ENCODE assay signal across 22 cellular contexts in genomic region chr12:51838036-51838435, GRCh38. TPM values are rescaled to one million over a fixed set of nuclear protein-coding genes. Genes with fewer than 3 reads are reported as not detected.
DNase-seq lines count a peak whose midpoint lies in the region; ATAC-seq, FAIRE-seq and TF ChIP-seq lines count a peak whose summit lies in the region.
"Had no signal": no experiment of that assay in that cellular context is flagged by ENCODE, and none has a peak within 500 bp of the region (broad histone marks: within the 10 kb centered on the region; RNA-seq: fewer than 3 reads in every experiment).

No MANE protein-coding gene starts in this region.

- H2AFZ ChIP-seq in GM23338 (no peak overlapping the region), astrocyte (ENCODE audit: low read depth, low read length) (no peak overlapping the region), osteoblast (ENCODE audit: low read length) (no peak overlapping the region)
- H2AFZ ChIP-seq: GM23248 had no signal

- no peak overlapping the region for H3K4me2 ChIP-seq in GM23338
- no peak overlapping the region for H3K4me2 ChIP-seq in astrocyte (ENCODE audit: low read length)
- H3K4me2 ChIP-seq in osteoblast (ENCODE audit: insufficient read depth, low read length): no peak overlapping the region
- H3K4me2 ChIP-seq: BLaER1 had no signal

- H3K9me3 Mint-ChIP-seq in GM23338 (no peaks in the 10 kb centered on the region), astrocyte (ENCODE audit: unreplicated experiment) (no peaks in the 10 kb centered on the region)
- H3K9me3 Mint-ChIP-seq: CD8-positive, alpha-beta T cell had no signal

- ATAC-seq in GM23338 (peak; percentile 13; the same call in 2 of the 3 replicates), GM18858 (IDR thresholded peaks at IDR 0.05; ENCODE audit: unreplicated experiment) (no peak), GM19455 (IDR thresholded peaks at IDR 0.05; ENCODE audit: unreplicated experiment) (no peak)
- ATAC-seq: CD8-positive, alpha-beta T cell; SK-N-SH treated with all-trans-retinoic acid at 6 μM for 48 hours had no signal

- H3K4me1 Mint-ChIP-seq in GM23338 (peaks cover 63% of the 10 kb centered on the region), astrocyte (ENCODE audit: low read depth, unreplicated experiment) (peaks cover 14% of the 10 kb centered on the region)

- H3K4me3 ChIP-seq in GM23338 (no peak overlapping the region), astrocyte (ENCODE audit: insufficient read depth, low read depth, low read length) (no peak overlapping the region), osteoblast (ENCODE audit: insufficient read depth, low read length) (no peak overlapping the region)
- H3K4me3 ChIP-seq: BLaER1, GM23248 had no signal

- no peaks in the 10 kb centered on the region for H3K27me3 ChIP-seq in GM23338 (ENCODE audit: insufficient read depth)
- peaks cover 32% of the 10 kb centered on the region for H3K27me3 ChIP-seq in astrocyte (ENCODE audit: insufficient read depth, low read length)
- peaks cover 69% of the 10 kb centered on the region for H3K27me3 ChIP-seq in osteoblast (ENCODE audit: insufficient read depth, low read length)
- H3K27me3 ChIP-seq: BLaER1 had no signal

- H3K27ac ChIP-seq in GM23338 (ENCODE audit: low read depth) (no peak overlapping the region), astrocyte (ENCODE audit: low read depth, low read length) (no peak overlapping the region), osteoblast (ENCODE audit: low read depth, low read length) (no peak overlapping the region)
- H3K27ac ChIP-seq: BLaER1, GM23248, RWPE1 had no signal

- H4K20me1 ChIP-seq in GM23338 (replicated peaks; ENCODE audit: insufficient read depth): no peaks in the 10 kb centered on the region; the same call in 1 of the 2 replicates
- H4K20me1 ChIP-seq in astrocyte (ENCODE audit: insufficient read depth, low read length): peaks cover 10% of the 10 kb centered on the region
- H4K20me1 ChIP-seq in osteoblast (ENCODE audit: insufficient read depth, low read length): peaks cover 2% of the 10 kb centered on the region
- H4K20me1 ChIP-seq: BLaER1 had no signal

- FAIRE-seq in astrocyte (lab: Jason Lieb, UNC): no peak
- FAIRE-seq: D721Med had no signal

- H3K4me3 Mint-ChIP-seq in GM23338: no peak overlapping the region
- H3K4me3 Mint-ChIP-seq in astrocyte (ENCODE audit: unreplicated experiment): no peak overlapping the region
- H3K4me3 Mint-ChIP-seq: CD8-positive, alpha-beta T cell had no signal

- TF ChIP-seq CTCF in GM23338 (conservative IDR thresholded peaks at IDR 0.05; ENCODE audit: low read depth in 2 of 2) (no peak), astrocyte (IDR thresholded peaks at IDR 0.05; ENCODE audit: insufficient read depth, low read depth, low read length) (no peak), osteoblast (IDR thresholded peaks at IDR 0.05; ENCODE audit: extremely low read depth, low read depth, low read length) (no peak)

- no peaks in the 10 kb centered on the region for H3K79me2 ChIP-seq in GM23338 (replicated peaks; ENCODE audit: insufficient read depth)
- no peaks in the 10 kb centered on the region for H3K79me2 ChIP-seq in astrocyte (ENCODE audit: insufficient read depth, low read length)
- H3K79me2 ChIP-seq in osteoblast (ENCODE audit: insufficient read depth, low read length): no peaks in the 10 kb centered on the region

- H3K36me3 ChIP-seq in GM23338 (ENCODE audit: insufficient read depth) (no peaks in the 10 kb centered on the region), astrocyte (ENCODE audit: insufficient read depth, low read length) (no peaks in the 10 kb centered on the region), osteoblast (ENCODE audit: insufficient read depth, low read length) (no peaks in the 10 kb centered on the region)
- H3K36me3 ChIP-seq: BLaER1 had no signal

- H3K36me3 Mint-ChIP-seq in GM23338 (ENCODE audit: low read depth): peaks cover 4% of the 10 kb centered on the region; the same call in 1 of the 3 replicates
- H3K36me3 Mint-ChIP-seq in astrocyte (ENCODE audit: low read depth, unreplicated experiment): no peaks in the 10 kb centered on the region
- H3K36me3 Mint-ChIP-seq: CD8-positive, alpha-beta T cell had no signal

- no peak overlapping the region for H3K9ac ChIP-seq in astrocyte (ENCODE audit: low read length)
- H3K9ac ChIP-seq: BLaER1, GM23248 had no signal

- DNase-seq in GM23338 (ENCODE audit: low spot score) (no peak), astrocyte (ENCODE audit: low read depth) (no peak), islet precursor cell (peak; percentile 69), osteoblast (ENCODE audit: insufficient read length, low spot score, missing footprints) (peak; percentile 54), NCI-H2029 treated with DMSO at 0.1 percent for 48 hours (lab: John Stamatoyannopoulos, UW) (no peak)
- DNase-seq: CD8-positive, alpha-beta T cell; DND-41; GM23248; KBM-7; NCI-H187; NCI-H226; NCI-H524; NCI-H82; SIG-M5 had no signal

- no peak overlapping the region; the same call in 1 of the 2 replicates for H3K27ac Mint-ChIP-seq in GM23338
- H3K27ac Mint-ChIP-seq in astrocyte (ENCODE audit: unreplicated experiment): peak overlapping the region; percentile 53
- H3K27ac Mint-ChIP-seq: CD8-positive, alpha-beta T cell had no signal

- 0 out of 2 replicates have a peak, but pooled peaks cover 3% of the 10 kb centered on the region for H3F3A ChIP-seq in GM23338 (replicated peaks; ENCODE audit: low read depth)

- no peaks in the 10 kb centered on the region for H3K9me3 ChIP-seq in astrocyte (ENCODE audit: insufficient read depth, low read depth, low read length)
- no peaks in the 10 kb centered on the region for H3K9me3 ChIP-seq in osteoblast (ENCODE audit: low read depth, low read length)
- H3K9me3 ChIP-seq: BLaER1 had no signal

- H3K27me3 Mint-ChIP-seq in GM23338 (ENCODE audit: insufficient read depth, low read depth, poor library complexity) (peaks cover 15% of the 10 kb centered on the region), astrocyte (ENCODE audit: low read depth, unreplicated experiment) (peaks cover 19% of the 10 kb centered on the region)

- peaks cover 39% of the 10 kb centered on the region for H3K4me1 ChIP-seq in GM23338 (ENCODE audit: insufficient read depth)
- no peaks in the 10 kb centered on the region for H3K4me1 ChIP-seq in astrocyte (ENCODE audit: insufficient read depth, low read length)
- no peaks in the 10 kb centered on the region for H3K4me1 ChIP-seq in osteoblast (ENCODE audit: insufficient read depth, low read length)

- H3K9me2 ChIP-seq in GM23338 (ENCODE audit: insufficient read depth): 0 out of 2 replicates have a peak, but pooled peaks cover 3% of the 10 kb centered on the region

TF ChIP-seq in GM23338, 12 proteins besides CTCF, POLR2A, EP300 and RAD21 (continues in another document):
- no peak for TF ChIP-seq ETS1 (IDR thresholded peaks at IDR 0.05)

RNA-seq across cellular contexts. Expression of gene FIGNL2, which starts 10.5 kb away (rescaled TPM):
- 4.1 and 5.2 TPM in 2 replicates for total RNA-seq in GM23338 (2014; rRNA removed; shearing (Covaris generic))
- polyA plus RNA-seq in GM23338 (2016; fragmentation: Nextera tagmentation; extraction: Ambion mirVana): 1.1 and 1.4 TPM in 2 replicates
- 5.0 and 6.7 TPM in 2 replicates for total RNA-seq in astrocyte
- total RNA-seq in osteoblast: 0.29 and 0.36 TPM in 2 replicates

RNA-seq across cellular contexts. Expression of gene ANKRD33, which starts 49.9 kb away (rescaled TPM):
- total RNA-seq in GM23338 (2014; rRNA removed; shearing (Covaris generic)): 0.27 and 1.7 TPM in 2 replicates
- 0.27 and 0.42 TPM in 2 replicates for polyA plus RNA-seq in GM23338 (2016; fragmentation: Nextera tagmentation; extraction: Ambion mirVana)
- total RNA-seq in astrocyte: not detected in 2 replicates
- total RNA-seq in osteoblast: not detected in 2 replicates
- total RNA-seq: A673; CD8-positive, alpha-beta T cell; G401; GM23248 had no signal
- polyA plus RNA-seq: GM23248 had no signal

Comparison
In these comparisons a context has a peak if more than half of its experiments do, and no peak if none do; other contexts are left out.
1. DNase-seq: peak in islet precursor cell (single experiment) and osteoblast (single experiment); none in GM23338 (single experiment), astrocyte (single experiment) and NCI-H2029 treated with DMSO at 0.1 percent for 48 hours (single experiment).